In the genomic region with DNA sequence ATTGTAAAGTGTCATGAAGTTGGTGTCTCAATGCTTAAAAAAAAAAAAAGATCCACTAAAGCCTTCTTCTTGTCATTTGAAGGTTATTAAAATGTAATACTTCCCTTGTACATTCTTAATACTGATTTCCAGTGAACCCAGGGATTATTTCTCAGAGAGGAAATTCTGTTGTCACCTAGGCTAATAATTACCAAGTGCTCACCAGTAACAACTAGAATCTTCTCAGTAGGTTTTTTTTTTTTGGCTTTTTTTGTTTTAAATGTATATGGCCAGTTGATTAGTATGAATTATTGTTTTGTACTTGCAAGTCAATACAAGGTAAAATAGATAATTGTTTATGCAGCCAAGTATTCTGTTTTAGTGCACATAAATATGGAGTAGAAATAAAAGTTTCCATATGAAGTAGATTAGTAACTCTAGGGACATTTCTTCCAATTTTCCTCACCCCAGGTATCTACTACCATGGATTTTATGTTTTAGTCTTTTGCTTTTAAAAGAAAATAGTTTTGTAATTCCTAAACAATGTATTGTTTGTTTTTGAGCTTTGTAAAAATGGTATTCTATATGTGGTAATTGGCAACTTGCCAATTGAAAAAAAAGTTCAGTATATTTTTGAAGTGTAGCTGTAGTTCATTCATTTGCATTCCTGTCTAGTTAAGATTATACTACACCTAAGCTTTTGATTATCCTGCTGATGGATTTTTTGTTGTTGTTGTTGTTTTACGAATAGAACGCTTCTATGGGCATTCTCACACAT, we compare ENCODE assay signal across 1 cellular context.
TF ChIP-seq lines count a peak whose summit lies in the region.

No MANE protein-coding gene starts in this region.

TF ChIP-seq in HEK293, 187 proteins besides CTCF, POLR2A, EP300 and RAD21 (continued from another document and continues in another):
- TF ChIP-seq ZNF544 (tag by site-specific recombination; IDR thresholded peaks at IDR 0.05) (peak; percentile 95), ZNF2 (tag by site-specific recombination; IDR thresholded peaks at IDR 0.05) (0 out of 2 replicates have a peak, but pooled peaks have one; percentile 32), FEZF1 (tag by site-specific recombination; IDR thresholded peaks at IDR 0.05) (peak; percentile 64; the same call in 1 of the 2 replicates), TSHZ1 (tag by site-specific recombination; IDR thresholded peaks at IDR 0.05; ENCODE audit: borderline replicate concordance) (peak; percentile 31; the same call in 1 of the 2 replicates), ZNF121 (tag by site-specific recombination; IDR thresholded peaks at IDR 0.05) (no peak), ZNF692 (tag by site-specific recombination; IDR thresholded peaks at IDR 0.05) (no peak), ZNF830 (tag by site-specific recombination; IDR thresholded peaks at IDR 0.05; ENCODE audit: low read depth) (no peak; the same call in 1 of the 2 replicates), SP3 (tag by site-specific recombination; IDR thresholded peaks at IDR 0.05) (no peak), ZNF561 (tag by site-specific recombination; IDR thresholded peaks at IDR 0.05; ENCODE audit: borderline replicate concordance) (peak; percentile 53; the same call in 1 of the 2 replicates), ZNF510 (tag by site-specific recombination; IDR thresholded peaks at IDR 0.05; ENCODE audit: insufficient replicate concordance) (no peak), ZFP3 (tag by site-specific recombination; IDR thresholded peaks at IDR 0.05; ENCODE audit: low read depth) (no peak), ZNF518A (tag by site-specific recombination; conservative IDR thresholded peaks at IDR 0.05; ENCODE audit: low read depth) (no peak), ZNF354C (tag by site-specific recombination; IDR thresholded peaks at IDR 0.05; ENCODE audit: borderline replicate concordance, low read depth) (no peak), ZNF560 (tag by site-specific recombination; IDR thresholded peaks at IDR 0.05; ENCODE audit: borderline replicate concordance) (no peak), ZNF514 (tag by site-specific recombination; IDR thresholded peaks at IDR 0.05) (no peak), ZNF624 (tag by site-specific recombination; IDR thresholded peaks at IDR 0.05) (peak; percentile 69; the same call in 1 of the 2 replicates), ZNF169 (tag by site-specific recombination; IDR thresholded peaks at IDR 0.05) (no peak), MEIS1 (CRISPR knock-in tag; IDR thresholded peaks at IDR 0.05; ENCODE audit: borderline replicate concordance) (no peak), ZNF610 (tag by site-specific recombination; IDR thresholded peaks at IDR 0.05; ENCODE audit: borderline replicate concordance) (no peak), ZNF48 (tag by site-specific recombination; IDR thresholded peaks at IDR 0.05) (no peak), ZNF26 (tag by site-specific recombination; IDR thresholded peaks at IDR 0.05) (no peak), ZIC2 (tag by site-specific recombination; IDR thresholded peaks at IDR 0.05) (peak; percentile 37; the same call in 1 of the 2 replicates), ZNF324 (tag by site-specific recombination; IDR thresholded peaks at IDR 0.05) (peak; percentile 34; the same call in 1 of the 2 replicates), ZNF112 (tag by site-specific recombination; IDR thresholded peaks at IDR 0.05) (no peak; the same call in none of the 2 replicates), GLI4 (tag by site-specific recombination; IDR thresholded peaks at IDR 0.05) (no peak), ZNF768 (tag by site-specific recombination; IDR thresholded peaks at IDR 0.05) (no peak), ZNF174 (tag by site-specific recombination; IDR thresholded peaks at IDR 0.05) (peak; percentile 96), ZNF571 (tag by site-specific recombination; IDR thresholded peaks at IDR 0.05) (peak; percentile 87; the same call in 1 of the 2 replicates), ZNF311 (tag by site-specific recombination; IDR thresholded peaks at IDR 0.05; ENCODE audit: borderline replicate concordance) (no peak), ZNF76 (tag by site-specific recombination; IDR thresholded peaks at IDR 0.05; ENCODE audit: borderline replicate concordance, low read depth) (no peak), ZBTB48 (tag by site-specific recombination; IDR thresholded peaks at IDR 0.05) (no peak), ZNF391 (tag by site-specific recombination; IDR thresholded peaks at IDR 0.05; ENCODE audit: borderline replicate concordance, low read depth) (no peak)
- TF ChIP-seq, protein P1, sequence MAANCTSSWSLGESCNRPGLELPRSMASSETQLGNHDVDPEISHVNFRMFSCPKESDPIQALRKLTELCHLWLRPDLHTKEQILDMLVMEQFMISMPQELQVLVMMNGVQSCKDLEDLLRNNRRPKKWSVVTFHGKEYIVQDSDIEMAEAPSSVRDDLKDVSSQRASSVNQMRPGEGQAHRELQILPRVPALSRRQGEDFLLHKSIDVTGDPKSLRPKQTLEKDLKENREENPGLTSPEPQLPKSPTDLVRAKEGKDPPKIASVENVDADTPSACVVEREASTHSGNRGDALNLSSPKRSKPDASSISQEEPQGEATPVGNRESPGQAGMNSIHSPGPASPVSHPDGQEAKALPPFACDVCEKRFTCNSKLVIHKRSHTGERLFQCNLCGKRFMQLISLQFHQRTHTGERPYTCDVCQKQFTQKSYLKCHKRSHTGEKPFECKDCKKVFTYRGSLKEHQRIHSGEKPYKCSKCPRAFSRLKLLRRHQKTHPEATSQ (tag by site-specific recombination; IDR thresholded peaks at IDR 0.05): no peak
- TF ChIP-seq, protein P2, sequence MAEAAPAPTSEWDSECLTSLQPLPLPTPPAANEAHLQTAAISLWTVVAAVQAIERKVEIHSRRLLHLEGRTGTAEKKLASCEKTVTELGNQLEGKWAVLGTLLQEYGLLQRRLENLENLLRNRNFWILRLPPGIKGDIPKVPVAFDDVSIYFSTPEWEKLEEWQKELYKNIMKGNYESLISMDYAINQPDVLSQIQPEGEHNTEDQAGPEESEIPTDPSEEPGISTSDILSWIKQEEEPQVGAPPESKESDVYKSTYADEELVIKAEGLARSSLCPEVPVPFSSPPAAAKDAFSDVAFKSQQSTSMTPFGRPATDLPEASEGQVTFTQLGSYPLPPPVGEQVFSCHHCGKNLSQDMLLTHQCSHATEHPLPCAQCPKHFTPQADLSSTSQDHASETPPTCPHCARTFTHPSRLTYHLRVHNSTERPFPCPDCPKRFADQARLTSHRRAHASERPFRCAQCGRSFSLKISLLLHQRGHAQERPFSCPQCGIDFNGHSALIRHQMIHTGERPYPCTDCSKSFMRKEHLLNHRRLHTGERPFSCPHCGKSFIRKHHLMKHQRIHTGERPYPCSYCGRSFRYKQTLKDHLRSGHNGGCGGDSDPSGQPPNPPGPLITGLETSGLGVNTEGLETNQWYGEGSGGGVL (tag by site-specific recombination; IDR thresholded peaks at IDR 0.05): no peak
